19 cellular contexts compared by ENCODE assay signal in the genomic region with DNA sequence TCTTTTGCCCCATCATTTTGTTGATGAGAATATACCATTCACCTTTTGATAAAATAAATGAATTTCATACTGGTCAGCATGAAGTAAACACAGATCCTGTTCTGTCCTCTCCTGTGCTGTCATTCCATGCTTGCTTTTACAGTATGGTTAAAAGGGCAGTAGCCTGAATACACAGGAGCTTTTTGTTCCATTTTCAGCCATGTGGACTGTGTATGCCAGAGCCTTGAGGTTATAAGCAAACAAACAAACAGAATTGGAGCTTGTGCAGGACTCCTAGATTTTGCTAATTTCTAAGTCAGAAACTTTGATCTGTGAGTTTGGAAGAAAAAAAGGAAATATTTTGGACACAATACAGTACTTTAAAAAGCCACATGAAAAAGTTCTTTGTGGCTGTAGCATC.
DNase-seq lines count a peak whose midpoint lies in the region; ATAC-seq, FAIRE-seq and TF ChIP-seq lines count a peak whose summit lies in the region.
"Had no signal": no experiment of that assay in that cellular context is flagged by ENCODE, and none has a peak within 500 bp of the region (broad histone marks: within the 10 kb centered on the region; RNA-seq: fewer than 3 reads in every experiment).

No MANE protein-coding gene starts in this region.

- H3K27ac ChIP-seq in HepG2 (ENCODE audit: extremely low read length, insufficient read depth, low read length), result peak overlapping the region; percentile 15
- no peak overlapping the region for H3K27ac ChIP-seq in right lobe of liver
- H3K27ac ChIP-seq in small intestine (ENCODE audit: low read depth in 1 of 2, low read length in 1 of 2), result no peak overlapping the region

- H3K27me3 Mint-ChIP-seq in mesothelial cell of epicardium (ENCODE audit: low read depth), result no peaks in the 10 kb centered on the region
- H3K27me3 Mint-ChIP-seq in T-helper 2 cell treated with Interferon-gamma antibody and Interleukin-4, amounts not matched to agents 5 μg/mL and 100 μg/mL, for 36 hours (ENCODE audit: low read depth), result no peaks in the 10 kb centered on the region
- H3K27me3 Mint-ChIP-seq: CD4-positive, alpha-beta T cell had no signal

- H3K36me3 ChIP-seq in HepG2 (replicated peaks in 1 of 2; ENCODE audit: control insufficient read depth in 1 of 2, insufficient read depth in 2 of 2, low read length in 2 of 2) (no peaks in the 10 kb centered on the region), right lobe of liver (no peaks in the 10 kb centered on the region), small intestine (ENCODE audit: control insufficient read depth in 2 of 2, insufficient read depth in 2 of 2, low read length in 2 of 2) (peaks cover 2 to 4% of the 10 kb centered on the region in 2 donors)

- peaks cover 48% of the 10 kb centered on the region for H3K4me1 ChIP-seq in HepG2 (ENCODE audit: insufficient read depth, low read length)
- peaks cover 0 to 12% (median 4%) of the 10 kb centered on the region in 4 donors for H3K4me1 ChIP-seq in right lobe of liver
- no peaks in the 10 kb centered on the region for H3K4me1 ChIP-seq in small intestine (ENCODE audit: control insufficient read depth in 2 of 2, insufficient read depth in 1 of 2, low read depth in 1 of 2, low read length in 1 of 2)

- CTCF ChIA-PET in HepG2 (lab: Yijun Ruan, JAX; ENCODE audit: low intra/inter-chr PET ratio, low total read pairs), result no interaction called here

- H3K9ac ChIP-seq in HepG2 (ENCODE audit: insufficient read depth, low read depth, low read length), result no peak overlapping the region

- TF ChIP-seq POLR2A in HepG2 (IDR thresholded peaks at IDR 0.05; ENCODE audit: insufficient read depth in 1 of 2, low read depth in 2 of 2, low read length in 2 of 2), result no peak
- no peak for TF ChIP-seq POLR2A in right lobe of liver (IDR thresholded peaks at IDR 0.05)

- no peak overlapping the region for H3K4me3 Mint-ChIP-seq in mesothelial cell of epicardium
- no peak overlapping the region for H3K4me3 Mint-ChIP-seq in T-helper 2 cell treated with Interferon-gamma antibody and Interleukin-4, amounts not matched to agents 5 μg/mL and 100 μg/mL, for 36 hours
- H3K4me3 Mint-ChIP-seq: CD4-positive, alpha-beta T cell; H9 had no signal

- TF ChIP-seq CTCF in HepG2 (CRISPR knock-in tag; IDR thresholded peaks at IDR 0.05) (no peak), right lobe of liver (IDR thresholded peaks at IDR 0.05) (no peak), mesothelial cell of epicardium (IDR thresholded peaks at IDR 0.05; ENCODE audit: unreplicated experiment) (no peak)

- intact Hi-C loops in HepG2 (cut with micrococcal nuclease; ENCODE audit: unreplicated experiment) (loop anchor here (5.0 kb wide), 1 partner anchor 56 kb away; no protein-coding TSS in a partner anchor), right lobe of liver (cut with DNase I) (no loop called here)

- no peaks in the 10 kb centered on the region for H3K79me2 ChIP-seq in HepG2 (ENCODE audit: insufficient read depth, low read length)

- H3K4me1 Mint-ChIP-seq in mesothelial cell of epicardium, result peaks cover 33% of the 10 kb centered on the region
- H3K4me1 Mint-ChIP-seq in T-helper 2 cell treated with Interferon-gamma antibody and Interleukin-4, amounts not matched to agents 5 μg/mL and 100 μg/mL, for 36 hours (ENCODE audit: low read depth), result peaks cover 8% of the 10 kb centered on the region
- H3K4me1 Mint-ChIP-seq: H9 had no signal

- H3K9me3 ChIP-seq in HepG2 (ENCODE audit: low read length) (no peaks in the 10 kb centered on the region), right lobe of liver (no peaks in the 10 kb centered on the region), small intestine (ENCODE audit: control insufficient read depth, low read depth) (no peaks in the 10 kb centered on the region)

- H3K4me3 ChIP-seq in HepG2 (replicated peaks in 1 of 3; ENCODE audit: insufficient read depth in 1 of 3, low read depth in 2 of 3, low read length in 3 of 3) (no peak overlapping the region), right lobe of liver (no peak overlapping the region), small intestine (ENCODE audit: low read depth in 1 of 2, low read length in 2 of 2) (no peak overlapping the region)

- TF ChIP-seq RAD21 in HepG2 (CRISPR knock-in tag; IDR thresholded peaks at IDR 0.05), result no peak

- peaks cover 6% of the 10 kb centered on the region for H3K36me3 Mint-ChIP-seq in mesothelial cell of epicardium
- no peaks in the 10 kb centered on the region for H3K36me3 Mint-ChIP-seq in T-helper 2 cell treated with Interferon-gamma antibody and Interleukin-4, amounts not matched to agents 5 μg/mL and 100 μg/mL, for 36 hours (ENCODE audit: low read depth)

- DNase-seq in HepG2 (ENCODE audit: low spot score), result peak; percentile 65
- no peak for DNase-seq in right lobe of liver
- peak; percentile 10 for DNase-seq in cerebellar cortex (ENCODE audit: low spot score)
- no peak for DNase-seq in mesothelial cell of epicardium (ENCODE audit: low spot score in 2 of 2, unreplicated experiment in 2 of 2)
- no peak for DNase-seq in T-helper 2 cell treated with Interferon-gamma antibody and Interleukin-4, amounts not matched to agents 5 μg/mL and 100 μg/mL, for 36 hours (ENCODE audit: low spot score)
- DNase-seq in small intestine, result no peak
- DNase-seq in effector CD8-positive, alpha-beta T cell (lab: John Stamatoyannopoulos, UW), result no peak
- DNase-seq: 8988T, AML-193, DMS153, DMS79 treated with DMSO at 0.1 percent for 48 hours, EL, GOT3 had no signal

- no peaks in the 10 kb centered on the region for H4K20me1 ChIP-seq in HepG2 (ENCODE audit: insufficient read depth, low read length)

- no peak overlapping the region for H2AFZ ChIP-seq in HepG2 (ENCODE audit: low read length)

- H3K9me3 Mint-ChIP-seq in mesothelial cell of epicardium, result peaks cover 6% of the 10 kb centered on the region
- no peaks in the 10 kb centered on the region for H3K9me3 Mint-ChIP-seq in T-helper 2 cell treated with Interferon-gamma antibody and Interleukin-4, amounts not matched to agents 5 μg/mL and 100 μg/mL, for 36 hours
- H3K9me3 Mint-ChIP-seq: CD4-positive, alpha-beta T cell; H9 had no signal

- peak overlapping the region; percentile 26; the same call in 1 of the 2 replicates for H3K4me2 ChIP-seq in HepG2 (ENCODE audit: low read depth, low read length)

- no peaks in the 10 kb centered on the region for H3K27me3 ChIP-seq in HepG2 (ENCODE audit: control insufficient read depth in 1 of 2, insufficient read depth in 2 of 2, low read length in 2 of 2)
- no peaks in the 10 kb centered on the region for H3K27me3 ChIP-seq in right lobe of liver
- no peaks in the 10 kb centered on the region for H3K27me3 ChIP-seq in small intestine (ENCODE audit: control insufficient read depth in 2 of 2, insufficient read depth in 2 of 2, low read length in 2 of 2)

- H3K27ac Mint-ChIP-seq in mesothelial cell of epicardium, result peak overlapping the region; percentile 66
- no peak overlapping the region for H3K27ac Mint-ChIP-seq in T-helper 2 cell treated with Interferon-gamma antibody and Interleukin-4, amounts not matched to agents 5 μg/mL and 100 μg/mL, for 36 hours
- H3K27ac Mint-ChIP-seq: CD4-positive, alpha-beta T cell; H9 had no signal

- no TSS peak for BruUV-seq in HepG2 (replicated peaks; lab: Mats Ljungman, UMichigan)

- ATAC-seq in HepG2 (peak; percentile 95), right lobe of liver (no peak), HG02840 (IDR thresholded peaks at IDR 0.05; ENCODE audit: low FRiP score, unreplicated experiment) (no peak)

- POLR2A ChIA-PET in HepG2 (lab: Yijun Ruan, JAX), result no interaction called here

- TF ChIP-seq EP300 in HepG2 (IDR thresholded peaks at IDR 0.05; ENCODE audit: low read depth in 2 of 2, low read length in 2 of 2) (peak in 1 of 2 experiments; percentile 36; a peak in 1 of 4 replicates), HepG2 (CRISPR knock-in tag; IDR thresholded peaks at IDR 0.05; ENCODE audit: borderline replicate concordance) (no peak)

- in situ Hi-C loops in HepG2 (cut with HindIII; ENCODE audit: extremely low pct_ligation_motif_present, low pct_unique_long_range_greater_than_20kb), result no loop called here

- FAIRE-seq in HepG2 (lab: Jason Lieb, UNC) (peak; percentile 4), small intestine (lab: Jason Lieb, UNC) (no peak)
- FAIRE-seq: D721Med, GM12892, HTR-8/SVneo had no signal

TF ChIP-seq in HepG2, 621 proteins besides CTCF, POLR2A, EP300 and RAD21 (continues in another document):
- TF ChIP-seq, protein P1, sequence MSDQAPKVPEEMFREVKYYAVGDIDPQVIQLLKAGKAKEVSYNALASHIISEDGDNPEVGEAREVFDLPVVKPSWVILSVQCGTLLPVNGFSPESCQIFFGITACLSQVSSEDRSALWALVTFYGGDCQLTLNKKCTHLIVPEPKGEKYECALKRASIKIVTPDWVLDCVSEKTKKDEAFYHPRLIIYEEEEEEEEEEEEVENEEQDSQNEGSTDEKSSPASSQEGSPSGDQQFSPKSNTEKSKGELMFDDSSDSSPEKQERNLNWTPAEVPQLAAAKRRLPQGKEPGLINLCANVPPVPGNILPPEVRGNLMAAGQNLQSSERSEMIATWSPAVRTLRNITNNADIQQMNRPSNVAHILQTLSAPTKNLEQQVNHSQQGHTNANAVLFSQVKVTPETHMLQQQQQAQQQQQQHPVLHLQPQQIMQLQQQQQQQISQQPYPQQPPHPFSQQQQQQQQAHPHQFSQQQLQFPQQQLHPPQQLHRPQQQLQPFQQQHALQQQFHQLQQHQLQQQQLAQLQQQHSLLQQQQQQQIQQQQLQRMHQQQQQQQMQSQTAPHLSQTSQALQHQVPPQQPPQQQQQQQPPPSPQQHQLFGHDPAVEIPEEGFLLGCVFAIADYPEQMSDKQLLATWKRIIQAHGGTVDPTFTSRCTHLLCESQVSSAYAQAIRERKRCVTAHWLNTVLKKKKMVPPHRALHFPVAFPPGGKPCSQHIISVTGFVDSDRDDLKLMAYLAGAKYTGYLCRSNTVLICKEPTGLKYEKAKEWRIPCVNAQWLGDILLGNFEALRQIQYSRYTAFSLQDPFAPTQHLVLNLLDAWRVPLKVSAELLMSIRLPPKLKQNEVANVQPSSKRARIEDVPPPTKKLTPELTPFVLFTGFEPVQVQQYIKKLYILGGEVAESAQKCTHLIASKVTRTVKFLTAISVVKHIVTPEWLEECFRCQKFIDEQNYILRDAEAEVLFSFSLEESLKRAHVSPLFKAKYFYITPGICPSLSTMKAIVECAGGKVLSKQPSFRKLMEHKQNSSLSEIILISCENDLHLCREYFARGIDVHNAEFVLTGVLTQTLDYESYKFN (CRISPR knock-in tag; conservative IDR thresholded peaks at IDR 0.05), result peak; percentile 63
- TF ChIP-seq ZNF441 (CRISPR knock-in tag; IDR thresholded peaks at IDR 0.05; ENCODE audit: borderline replicate concordance), result peak; percentile 50; the same call in 1 of the 2 replicates
- TF ChIP-seq, protein P2, sequence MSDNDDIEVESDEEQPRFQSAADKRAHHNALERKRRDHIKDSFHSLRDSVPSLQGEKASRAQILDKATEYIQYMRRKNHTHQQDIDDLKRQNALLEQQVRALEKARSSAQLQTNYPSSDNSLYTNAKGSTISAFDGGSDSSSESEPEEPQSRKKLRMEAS (IDR thresholded peaks at IDR 0.05), result peak; percentile 37; the same call in 1 of the 2 replicates

Comparison
In these comparisons a context has a peak if more than half of its experiments do, and no peak if none do; other contexts are left out.
1. DNase-seq: peak in HepG2 (single experiment) and cerebellar cortex (single experiment); none in right lobe of liver (0 of 3), mesothelial cell of epicardium (0 of 2), T-helper 2 cell treated with Interferon-gamma antibody and Interleukin-4, amounts not matched to agents 5 μg/mL and 100 μg/mL, for 36 hours (single experiment), small intestine (single experiment) and effector CD8-positive, alpha-beta T cell (single experiment).